Comparison of ENCODE assay signal across 8 cellular contexts in genomic region chr5:7927466-7928375, GRCh38. TPM values are rescaled to one million over a fixed set of nuclear protein-coding genes. Genes with fewer than 3 reads are reported as not detected.
DNase-seq lines count a peak whose midpoint lies in the region; ATAC-seq, FAIRE-seq and TF ChIP-seq lines count a peak whose summit lies in the region.

No MANE protein-coding gene starts in this region.

- no peak overlapping the region for H3K4me3 ChIP-seq in A673 (ENCODE audit: low read depth, low read length, poor library complexity, severe bottlenecking)

- CTCF ChIA-PET in A673 (lab: Charles Lee), result interaction anchor here (1.2 kb wide), 1 partner anchor 9 kb away, joined by 3 read pairs; no protein-coding TSS in a partner anchor

- intact Hi-C loops in A673 (cut with micrococcal nuclease; ENCODE audit: unreplicated experiment), result loop anchor here (1.0 to 5.0 kb wide), 2 partner anchors 1280 to 1615 kb away; no protein-coding TSS in a partner anchor

- no peak for TF ChIP-seq POLR2A in GM12892 (IDR thresholded peaks at IDR 0.05; ENCODE audit: low read depth, low read length)

- H3K36me3 Mint-ChIP-seq in stimulated activated effector memory CD8-positive, alpha-beta T cell treated with anti-CD3 and anti-CD28 coated beads, Interleukin-12 subunit alpha, Interleukin-12 subunit beta, amount 100 ng/mL, for 72 hours, result no peaks in the 10 kb centered on the region

- no peaks in the 10 kb centered on the region for H3K4me1 Mint-ChIP-seq in stimulated activated effector memory CD8-positive, alpha-beta T cell treated with anti-CD3 and anti-CD28 coated beads, Interleukin-12 subunit alpha, Interleukin-12 subunit beta, amount 100 ng/mL, for 72 hours

- POLR2A ChIA-PET in A673 (lab: Charles Lee; ENCODE audit: low non-redundant PET), result no interaction called here

- H3K36me3 ChIP-seq in A673 (ENCODE audit: insufficient read depth, low read length, poor library complexity, severe bottlenecking), result no peaks in the 10 kb centered on the region

- H3K4me1 ChIP-seq in A673 (ENCODE audit: insufficient read depth, low read length, poor library complexity, severe bottlenecking), result no peaks in the 10 kb centered on the region

- H3K9me3 ChIP-seq in A673 (ENCODE audit: low read depth, low read length, poor library complexity, severe bottlenecking), result no peaks in the 10 kb centered on the region

- H3K27me3 ChIP-seq in A673 (replicated peaks; ENCODE audit: insufficient read depth, low read depth, low read length, poor library complexity), result no peaks in the 10 kb centered on the region

- peak; percentile 82 for TF ChIP-seq CTCF in A673 (conservative IDR thresholded peaks at IDR 0.05; ENCODE audit: low read depth, low read length)

- no peak overlapping the region for H3K27ac Mint-ChIP-seq in stimulated activated effector memory CD8-positive, alpha-beta T cell treated with anti-CD3 and anti-CD28 coated beads, Interleukin-12 subunit alpha, Interleukin-12 subunit beta, amount 100 ng/mL, for 72 hours

- no peak overlapping the region for H3K4me3 Mint-ChIP-seq in stimulated activated effector memory CD8-positive, alpha-beta T cell treated with anti-CD3 and anti-CD28 coated beads, Interleukin-12 subunit alpha, Interleukin-12 subunit beta, amount 100 ng/mL, for 72 hours

- no TSS peak for BruUV-seq in A673 (replicated peaks; lab: Mats Ljungman, UMichigan)

- ATAC-seq in HG02759 (IDR thresholded peaks at IDR 0.05; ENCODE audit: unreplicated experiment), result peak; percentile 93
- ATAC-seq in SK-N-SH treated with all-trans-retinoic acid at 6 μM for 48 hours, result peak; percentile 94
- ATAC-seq in stimulated activated effector memory CD8-positive, alpha-beta T cell treated with anti-CD3 and anti-CD28 coated beads, Interleukin-12 subunit alpha, Interleukin-12 subunit beta, amount 100 ng/mL, for 72 hours, result peak; percentile 66

- no peaks in the 10 kb centered on the region for H3K9me3 Mint-ChIP-seq in stimulated activated effector memory CD8-positive, alpha-beta T cell treated with anti-CD3 and anti-CD28 coated beads, Interleukin-12 subunit alpha, Interleukin-12 subunit beta, amount 100 ng/mL, for 72 hours

- DNase-seq in A673 (ENCODE audit: low spot score) (peak; percentile 64), GM12892 (ENCODE audit: insufficient read length) (peak; percentile 41), NCI-H1417 (lab: John Stamatoyannopoulos, UW) (peak; percentile 57 to 86 (median 80)), caudate nucleus (lab: John Stamatoyannopoulos, UW) (peak in 35 of 61 donors; percentile 1 to 54 (median 12)), left kidney (ENCODE audit: low read depth, low spot score) (peak; percentile 84)
- peak in 1 of 2 donors; percentile 56 for DNase-seq in stimulated activated effector memory CD8-positive, alpha-beta T cell treated with anti-CD3 and anti-CD28 coated beads, Interleukin-12 subunit alpha, Interleukin-12 subunit beta, amount 100 ng/mL, for 72 hours (ENCODE audit: low spot score in 2 of 2)

- FAIRE-seq in GM12892 (lab: Jason Lieb, UNC), result peak; percentile 72

- H3K27ac ChIP-seq in A673 (ENCODE audit: low read depth, low read length, poor library complexity, severe bottlenecking), result no peak overlapping the region
- no peak overlapping the region for H3K27ac ChIP-seq in caudate nucleus (ENCODE audit: low read depth, low read length)

TF ChIP-seq in SK-N-SH treated with all-trans-retinoic acid at 6 μM for 48 hours, 23 proteins besides CTCF, POLR2A, EP300 and RAD21:
- TF ChIP-seq ZFP3 (CRISPR knock-in tag; IDR thresholded peaks at IDR 0.05) (no peak), ESRRG (CRISPR knock-in tag; IDR thresholded peaks at IDR 0.05) (no peak), ZNF8 (CRISPR knock-in tag; IDR thresholded peaks at IDR 0.05) (no peak), TSHZ2 (CRISPR knock-in tag; IDR thresholded peaks at IDR 0.05) (no peak), SNAI2 (CRISPR knock-in tag; IDR thresholded peaks at IDR 0.05) (no peak), ZNF70 (CRISPR knock-in tag; IDR thresholded peaks at IDR 0.05) (no peak), PPARA (CRISPR knock-in tag; IDR thresholded peaks at IDR 0.05; ENCODE audit: borderline replicate concordance) (no peak)
- TF ChIP-seq, protein P1, sequence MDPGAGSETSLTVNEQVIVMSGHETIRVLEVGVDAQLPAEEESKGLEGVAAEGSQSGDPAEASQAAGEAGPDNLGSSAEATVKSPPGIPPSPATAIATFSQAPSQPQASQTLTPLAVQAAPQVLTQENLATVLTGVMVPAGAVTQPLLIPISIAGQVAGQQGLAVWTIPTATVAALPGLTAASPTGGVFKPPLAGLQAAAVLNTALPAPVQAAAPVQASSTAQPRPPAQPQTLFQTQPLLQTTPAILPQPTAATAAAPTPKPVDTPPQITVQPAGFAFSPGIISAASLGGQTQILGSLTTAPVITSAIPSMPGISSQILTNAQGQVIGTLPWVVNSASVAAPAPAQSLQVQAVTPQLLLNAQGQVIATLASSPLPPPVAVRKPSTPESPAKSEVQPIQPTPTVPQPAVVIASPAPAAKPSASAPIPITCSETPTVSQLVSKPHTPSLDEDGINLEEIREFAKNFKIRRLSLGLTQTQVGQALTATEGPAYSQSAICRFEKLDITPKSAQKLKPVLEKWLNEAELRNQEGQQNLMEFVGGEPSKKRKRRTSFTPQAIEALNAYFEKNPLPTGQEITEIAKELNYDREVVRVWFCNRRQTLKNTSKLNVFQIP (CRISPR knock-in tag; IDR thresholded peaks at IDR 0.05; ENCODE audit: borderline replicate concordance, low read depth), result no peak
- TF ChIP-seq, protein P2, sequence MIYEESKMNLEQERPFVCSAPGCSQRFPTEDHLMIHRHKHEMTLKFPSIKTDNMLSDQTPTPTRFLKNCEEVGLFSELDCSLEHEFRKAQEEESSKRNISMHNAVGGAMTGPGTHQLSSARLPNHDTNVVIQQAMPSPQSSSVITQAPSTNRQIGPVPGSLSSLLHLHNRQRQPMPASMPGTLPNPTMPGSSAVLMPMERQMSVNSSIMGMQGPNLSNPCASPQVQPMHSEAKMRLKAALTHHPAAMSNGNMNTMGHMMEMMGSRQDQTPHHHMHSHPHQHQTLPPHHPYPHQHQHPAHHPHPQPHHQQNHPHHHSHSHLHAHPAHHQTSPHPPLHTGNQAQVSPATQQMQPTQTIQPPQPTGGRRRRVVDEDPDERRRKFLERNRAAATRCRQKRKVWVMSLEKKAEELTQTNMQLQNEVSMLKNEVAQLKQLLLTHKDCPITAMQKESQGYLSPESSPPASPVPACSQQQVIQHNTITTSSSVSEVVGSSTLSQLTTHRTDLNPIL (CRISPR knock-in tag; IDR thresholded peaks at IDR 0.05; ENCODE audit: low read depth), result no peak
- TF ChIP-seq, protein P3, sequence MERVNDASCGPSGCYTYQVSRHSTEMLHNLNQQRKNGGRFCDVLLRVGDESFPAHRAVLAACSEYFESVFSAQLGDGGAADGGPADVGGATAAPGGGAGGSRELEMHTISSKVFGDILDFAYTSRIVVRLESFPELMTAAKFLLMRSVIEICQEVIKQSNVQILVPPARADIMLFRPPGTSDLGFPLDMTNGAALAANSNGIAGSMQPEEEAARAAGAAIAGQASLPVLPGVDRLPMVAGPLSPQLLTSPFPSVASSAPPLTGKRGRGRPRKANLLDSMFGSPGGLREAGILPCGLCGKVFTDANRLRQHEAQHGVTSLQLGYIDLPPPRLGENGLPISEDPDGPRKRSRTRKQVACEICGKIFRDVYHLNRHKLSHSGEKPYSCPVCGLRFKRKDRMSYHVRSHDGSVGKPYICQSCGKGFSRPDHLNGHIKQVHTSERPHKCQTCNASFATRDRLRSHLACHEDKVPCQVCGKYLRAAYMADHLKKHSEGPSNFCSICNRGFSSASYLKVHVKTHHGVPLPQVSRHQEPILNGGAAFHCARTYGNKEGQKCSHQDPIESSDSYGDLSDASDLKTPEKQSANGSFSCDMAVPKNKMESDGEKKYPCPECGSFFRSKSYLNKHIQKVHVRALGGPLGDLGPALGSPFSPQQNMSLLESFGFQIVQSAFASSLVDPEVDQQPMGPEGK (CRISPR knock-in tag; IDR thresholded peaks at IDR 0.05; ENCODE audit: borderline replicate concordance), result no peak

RNA-seq across cellular contexts. Expression of gene MTRR, which starts 58.8 kb away (rescaled TPM):
- total RNA-seq in A673 (2021), result 44.4 and 57.1 TPM in 2 replicates
- polyA plus RNA-seq in GM12892 (2012; ENCODE audit: missing spikeins), result 23.0 TPM

RNA-seq across cellular contexts. Expression of gene FASTKD3, which starts 58.9 kb away (rescaled TPM):
- total RNA-seq in A673 (2021), result 13.2 and 16.8 TPM in 2 replicates
- polyA plus RNA-seq in GM12892 (2012; ENCODE audit: missing spikeins), result 17.1 TPM
